In genomic region chr1:48236716-48237470, GRCh38 we compare ENCODE assay signal across 8 cellular contexts. TPM values are rescaled to one million over a fixed set of nuclear protein-coding genes. Genes with fewer than 3 reads are reported as not detected.
A peak's percentile ranks its signal among the peaks of the same experiment; 100 is the strongest.
DNase-seq lines count a peak whose midpoint lies in the region; ATAC-seq, FAIRE-seq and TF ChIP-seq lines count a peak whose summit lies in the region.

No MANE protein-coding gene starts in this region.

- H3K27me3 ChIP-seq in pancreas, result no peaks in the 10 kb centered on the region

- FAIRE-seq in pancreas (lab: Jason Lieb, UNC), result no peak

- no peaks in the 10 kb centered on the region for H3K36me3 ChIP-seq in pancreas

- TF ChIP-seq CTCF in C4-2B (conservative IDR thresholded peaks at IDR 0.05) (peak; percentile 83), RWPE1 (conservative IDR thresholded peaks at IDR 0.05; ENCODE audit: low read depth) (peak; percentile 54), fibroblast of villous mesenchyme (IDR thresholded peaks at IDR 0.05; ENCODE audit: insufficient read depth, low read depth, low read length) (peak; percentile 63), pancreas (IDR thresholded peaks at IDR 0.05) (peak; percentile 42 to 58 (median 44))

- intact Hi-C loops in pancreas (cut with DNase I), result no loop called here

- H3K27ac ChIP-seq in C4-2B (no peak overlapping the region), RWPE1 (no peak overlapping the region), pancreas (no peak overlapping the region)

- peak; percentile 51 for DNase-seq in RWPE1 (ENCODE audit: low spot score)
- DNase-seq in fibroblast of villous mesenchyme (ENCODE audit: low read depth), result peak; percentile 30
- DNase-seq in pancreas, result no peak
- no peak for DNase-seq in activated gamma-delta T cell (lab: John Stamatoyannopoulos, UW)
- DNase-seq in activated naive CD4-positive, alpha-beta T cell treated with Interleukin-2 at 50 U/mL for 16 hours, result no peak

- ATAC-seq in GM18511 (IDR thresholded peaks at IDR 0.05; ENCODE audit: unreplicated experiment), result peak; percentile 68
- peak; percentile 85 for ATAC-seq in HG03565 (IDR thresholded peaks at IDR 0.05; ENCODE audit: unreplicated experiment)
- peak; percentile 48 to 86 (median 81) for ATAC-seq in pancreas

- CTCF ChIA-PET in RWPE1 (lab: Yijun Ruan, JAX), result interaction anchor here (0.6 to 1.7 kb wide), 5 partner anchors 30 to 511 kb away, joined by 3 to 4 read pairs (median 3); no protein-coding TSS in a partner anchor

- H3K4me1 ChIP-seq in pancreas, result no peaks in the 10 kb centered on the region

- WGBS in pancreas, 2 donors, result 30 to 45% methylated on average over 4 of the region's 4 CpGs

- POLR2A ChIA-PET in RWPE1 (lab: Yijun Ruan, JAX; ENCODE audit: low non-redundant PET), result no interaction called here

- H3K4me3 ChIP-seq in fibroblast of villous mesenchyme (ENCODE audit: low read depth, low read length) (no peak overlapping the region), pancreas (no peak overlapping the region)

- H3K9me3 ChIP-seq in pancreas, result no peaks in the 10 kb centered on the region

RNA-seq across cellular contexts. Expression of gene SLC5A9, which starts 14.4 kb away (rescaled TPM):
- total RNA-seq in fibroblast of villous mesenchyme, result not detected in 2 replicates
- 1 to 10 TPM; 1.4 to 6.0 (median 3.9) TPM for total RNA-seq in pancreas
- polyA plus RNA-seq in pancreas, result 10 to 100 TPM in 1 of 2 donors, 1 to 10 TPM in 1; 9.5 to 20.9 TPM

Comparison
In these comparisons a context has a peak if more than half of its experiments do, and no peak if none do; other contexts are left out.
1. DNase-seq: peak in RWPE1 (single experiment) and fibroblast of villous mesenchyme (single experiment); none in pancreas (0 of 6), activated gamma-delta T cell (single experiment) and activated naive CD4-positive, alpha-beta T cell treated with Interleukin-2 at 50 U/mL for 16 hours (single experiment).
2. Peak in every context shown above with its lines, with median percentiles within 50 percentile points of each other: CTCF ChIP-seq and ATAC-seq.